In genomic region chr18:51417643-51418483, GRCh38 we compare ENCODE assay signal across 16 cellular contexts.
DNase-seq lines count a peak whose midpoint lies in the region; ATAC-seq and TF ChIP-seq lines count a peak whose summit lies in the region.
"Had no signal": no experiment of that assay in that cellular context is flagged by ENCODE, and none has a peak within 500 bp of the region (broad histone marks: within the 10 kb centered on the region; RNA-seq: fewer than 3 reads in every experiment).

No MANE protein-coding gene starts in this region.

- H2BK5ac ChIP-seq in H9 (ENCODE audit: insufficient read length, low read length): peak overlapping the region; percentile 65

- peaks cover 0 to 2% of the 10 kb centered on the region in 2 experiments; a peak in 3 of 5 replicates for H3K9me3 Mint-ChIP-seq in H9

- H3K18ac ChIP-seq in H9 (ENCODE audit: insufficient read length, low read depth, low read length): peak overlapping the region; percentile 88

- H3K9me3 ChIP-seq in H9 (ENCODE audit: control insufficient read depth, low read depth, low read length) (no peaks in the 10 kb centered on the region), adrenal gland (replicated peaks in 1 of 3) (no peaks in the 10 kb centered on the region)
- H3K9me3 ChIP-seq: BE2C had no signal

- no peak overlapping the region for H2AFZ ChIP-seq in H9 (ENCODE audit: low read length)

- DNase-seq in ELF-1 (ENCODE audit: low read depth, low spot score): peak; percentile 82
- DNase-seq in H9: peak; percentile 98
- DNase-seq in NCI-H526 (lab: John Stamatoyannopoulos, UW): peak; percentile 97 to 98
- peak; percentile 97 for DNase-seq in iPS DF 19.7 (ENCODE audit: low read depth, low spot score)
- no peak for DNase-seq in adrenal gland
- no peak for DNase-seq in activated effector memory CD4-positive, alpha-beta T cell treated with anti-CD3 and anti-CD28 coated beads, Interleukin-2, amount 50 U/mL, for 16 hours
- DNase-seq: BE2C; CD4-positive, alpha-beta memory T cell; NCI-H1092; NCI-H187 treated with DMSO at 0.1 percent for 48 hours; NCI-H2227 treated with DMSO at 0.1 percent for 48 hours; NCI-H524 treated with DMSO at 0.1 percent for 48 hours; SIG-M5 had no signal

- H2BK15ac ChIP-seq in H9 (ENCODE audit: low read depth, low read length): no peak overlapping the region

- H3K27ac ChIP-seq in H9 (ENCODE audit: insufficient read length, low read depth, low read length) (peak overlapping the region; percentile 100), adrenal gland (no peak overlapping the region)

- H4K20me1 ChIP-seq in H9 (ENCODE audit: control insufficient read depth, insufficient read depth, insufficient read length): no peaks in the 10 kb centered on the region

- WGBS in H9 (ENCODE audit: extremely low coverage, insufficient read length, low lambda C conversion rate): no CpG with 5 or more reads among the region's 8 CpGs
- WGBS in adrenal gland, 4 donors: 75 to 85% (median 80%) methylated on average over 8 of the region's 8 CpGs

- peaks cover 0 to 2% (median 0%) of the 10 kb centered on the region in 3 experiments; a peak in 1 of 7 replicates for H3K36me3 Mint-ChIP-seq in H9 (ENCODE audit: insufficient read depth in 1 of 3, low read depth in 3 of 3)
- H3K36me3 Mint-ChIP-seq: CD4-positive, alpha-beta memory T cell had no signal

- TF ChIP-seq CTCF in H9 (conservative IDR thresholded peaks at IDR 0.05) (no peak), adrenal gland (IDR thresholded peaks at IDR 0.05) (no peak)

- no peak overlapping the region for H2BK20ac ChIP-seq in H9 (ENCODE audit: low read depth, low read length, poor library complexity, severe bottlenecking)

- no peaks in the 10 kb centered on the region for H3K79me2 ChIP-seq in H9 (ENCODE audit: insufficient read depth, low read length)

- no peak overlapping the region; the same call in 1 of the 2 replicates for H3K4ac ChIP-seq in H9 (ENCODE audit: low read depth, low read length)

- H2BK120ac ChIP-seq in H9 (ENCODE audit: low read depth, low read length, poor library complexity, severe bottlenecking): no peak overlapping the region

- no peaks in the 10 kb centered on the region for H3K27me3 ChIP-seq in H9 (ENCODE audit: insufficient read depth, low read length)
- no peaks in the 10 kb centered on the region for H3K27me3 ChIP-seq in adrenal gland
- H3K27me3 ChIP-seq: BE2C had no signal

- H3K4me1 ChIP-seq in H9 (ENCODE audit: insufficient read depth, low read length) (peaks cover 23% of the 10 kb centered on the region), adrenal gland (replicated peaks in 1 of 2) (no peaks in the 10 kb centered on the region)
- H3K4me1 ChIP-seq: BE2C had no signal

- no peak overlapping the region for H3K4me3 ChIP-seq in adrenal gland
- H3K4me3 ChIP-seq: K562 had no signal

- H3K79me1 ChIP-seq in H9 (ENCODE audit: insufficient read depth, low read depth, low read length, poor library complexity, severe bottlenecking): no peaks in the 10 kb centered on the region

- peak overlapping the region in 1 of 2 experiments; percentile 22; a peak in 1 of 5 replicates for H3K4me3 Mint-ChIP-seq in H9
- H3K4me3 Mint-ChIP-seq: CD4-positive, alpha-beta memory T cell had no signal

- H4K91ac ChIP-seq in H9 (ENCODE audit: insufficient read length, low read depth, low read length): no peak overlapping the region

- no peak overlapping the region for H3K23ac ChIP-seq in H9 (ENCODE audit: insufficient read length, low read depth, low read length)

- peak overlapping the region; percentile 81 for H3K9ac ChIP-seq in H9 (ENCODE audit: extremely low read depth, insufficient read length, low read length)

- H2BK12ac ChIP-seq in H9 (ENCODE audit: insufficient read length, low read depth, low read length): peak overlapping the region; percentile 98

- no peaks in the 10 kb centered on the region for H3K36me3 ChIP-seq in adrenal gland (replicated peaks in 1 of 2)
- H3K36me3 ChIP-seq: BE2C had no signal

- no peak overlapping the region for H2AK5ac ChIP-seq in H9 (ENCODE audit: insufficient read length, low read length)

- peak overlapping the region; percentile 64 for H3K4me2 ChIP-seq in H9 (ENCODE audit: insufficient read depth, insufficient read length, low read length)

- no peak overlapping the region for H4K8ac ChIP-seq in H9 (replicated peaks; ENCODE audit: insufficient read length, low read depth, low read length)

- no peak overlapping the region; the same call in 1 of the 2 replicates for H3K14ac ChIP-seq in H9 (ENCODE audit: insufficient read depth, low read length)

- peak overlapping the region; percentile 93 for H4K5ac ChIP-seq in H9 (ENCODE audit: insufficient read length, low read depth, low read length)

- H3K27ac Mint-ChIP-seq in H9: peak overlapping the region; percentile 97 to 99 (median 98)
- H3K27ac Mint-ChIP-seq: CD4-positive, alpha-beta memory T cell had no signal

- H3K4me1 Mint-ChIP-seq in H9: peaks cover 43 to 52% of the 10 kb centered on the region in 2 experiments
- H3K4me1 Mint-ChIP-seq: CD4-positive, alpha-beta memory T cell had no signal

- H3K23me2 ChIP-seq in H9 (ENCODE audit: insufficient read length, low read depth, low read length, poor library complexity, severe bottlenecking): no peaks in the 10 kb centered on the region

- no peak overlapping the region for H3T11ph ChIP-seq in H9 (ENCODE audit: low read length)

- no peaks in the 10 kb centered on the region for H3K27me3 Mint-ChIP-seq in H9 (ENCODE audit: low read depth)
- H3K27me3 Mint-ChIP-seq: CD4-positive, alpha-beta memory T cell had no signal

- ATAC-seq in GM18907 (IDR thresholded peaks at IDR 0.05; ENCODE audit: unreplicated experiment): no peak
- no peak for ATAC-seq in HG02981 (IDR thresholded peaks at IDR 0.05; ENCODE audit: unreplicated experiment)
- ATAC-seq: K562 had no signal

- no peak overlapping the region for H3K56ac ChIP-seq in H9 (ENCODE audit: insufficient read length, low read depth, low read length)

- intact Hi-C loops in adrenal gland (cut with DNase I): no loop called here

- TF ChIP-seq POLR2A in adrenal gland (IDR thresholded peaks at IDR 0.05): no peak

Comparison
In these comparisons a context has a peak if more than half of its experiments do, and no peak if none do; other contexts are left out.
1. DNase-seq: peak in ELF-1 (single experiment), H9 (single experiment), NCI-H526 (2 of 2) and iPS DF 19.7 (single experiment); none in adrenal gland (0 of 7) and activated effector memory CD4-positive, alpha-beta T cell treated with anti-CD3 and anti-CD28 coated beads, Interleukin-2, amount 50 U/mL, for 16 hours (single experiment).